12 cellular contexts compared by ENCODE assay signal in genomic region chr17:40070644-40070894, GRCh38. TPM values are rescaled to one million over a fixed set of nuclear protein-coding genes. Genes with fewer than 3 reads are reported as not detected.
DNase-seq lines count a peak whose midpoint lies in the region; ATAC-seq, FAIRE-seq and TF ChIP-seq lines count a peak whose summit lies in the region.
"Had no signal": no experiment of that assay in that cellular context is flagged by ENCODE, and none has a peak within 500 bp of the region (broad histone marks: within the 10 kb centered on the region; RNA-seq: fewer than 3 reads in every experiment).

No MANE protein-coding gene starts in this region.

- no peak overlapping the region for H2BK5ac ChIP-seq in trophoblast cell (ENCODE audit: low read depth, low read length, poor library complexity)

- H3K4me1 ChIP-seq in BLaER1 treated with 17β-estradiol and CSF1 and Interleukin-3, amounts not matched to agents 10 nM and 100 nM: peaks cover 98 to 100% (median 100%) of the 10 kb centered on the region in 10 experiments
- H3K4me1 ChIP-seq in effector memory CD4-positive, alpha-beta T cell (ENCODE audit: control insufficient read depth, insufficient read depth, low read length, poor library complexity, severe bottlenecking): peaks cover 64% of the 10 kb centered on the region
- peaks cover 67 to 80% (median 69%) of the 10 kb centered on the region in 3 donors for H3K4me1 ChIP-seq in pancreas
- peaks cover 5 to 13% of the 10 kb centered on the region in 2 experiments for H3K4me1 ChIP-seq in trophoblast cell (ENCODE audit: control insufficient read depth in 1 of 2, insufficient read depth in 2 of 2, low read length in 2 of 2)

- H4K91ac ChIP-seq in trophoblast cell (ENCODE audit: low read depth, low read length): no peak overlapping the region

- no peak overlapping the region for H3K23ac ChIP-seq in trophoblast cell (ENCODE audit: low read length)

- no peak overlapping the region for H2BK12ac ChIP-seq in trophoblast cell (ENCODE audit: low read length)

- DNase-seq in NCI-H1092 (lab: John Stamatoyannopoulos, UW): peak; percentile 17
- no peak for DNase-seq in effector memory CD4-positive, alpha-beta T cell
- DNase-seq in pancreas: peak in 3 of 6 donors; percentile 35 to 60 (median 53)
- DNase-seq in trophoblast cell: no peak
- DNase-seq in GOT3 (lab: John Stamatoyannopoulos, UW): no peak
- DNase-seq: DMS79; MG63; stimulated activated CD4-positive, alpha-beta T cell treated with anti-CD3 and anti-CD28 coated beads, Interleukin-4, amount 100 ng/mL, for 24 hours had no signal

- no peak for FAIRE-seq in pancreas (lab: Jason Lieb, UNC)

- no peak overlapping the region for H3K4ac ChIP-seq in trophoblast cell (ENCODE audit: low read depth, low read length)

- 0 out of 22 replicates have a peak, but pooled peaks cover 0 to 6% (median 0%) of the 10 kb centered on the region in 11 experiments for H3K36me3 ChIP-seq in BLaER1 treated with 17β-estradiol and CSF1 and Interleukin-3, amounts not matched to agents 10 nM and 100 nM
- peaks cover 10% of the 10 kb centered on the region for H3K36me3 ChIP-seq in effector memory CD4-positive, alpha-beta T cell (ENCODE audit: control insufficient read depth, insufficient read depth, low read length)
- no peaks in the 10 kb centered on the region for H3K36me3 ChIP-seq in pancreas
- peaks cover 0 to 2% of the 10 kb centered on the region in 2 experiments for H3K36me3 ChIP-seq in trophoblast cell (ENCODE audit: control insufficient read depth in 1 of 2, insufficient read depth in 2 of 2, low read length in 2 of 2)

- no peaks in the 10 kb centered on the region for H4K20me1 ChIP-seq in BLaER1 treated with 17β-estradiol and CSF1 and Interleukin-3, amounts not matched to agents 10 nM and 100 nM

- peak overlapping the region; percentile 39 to 85 (median 76); a peak in 21 of 22 replicates for H3K9ac ChIP-seq in BLaER1 treated with 17β-estradiol and CSF1 and Interleukin-3, amounts not matched to agents 10 nM and 100 nM
- no peak overlapping the region for H3K9ac ChIP-seq in trophoblast cell (ENCODE audit: low read length)

- intact Hi-C loops in pancreas (cut with DNase I): no loop called here

- no peaks in the 10 kb centered on the region for H3K9me3 ChIP-seq in BLaER1 treated with 17β-estradiol and CSF1 and Interleukin-3, amounts not matched to agents 10 nM and 100 nM (replicated peaks in 1 of 11)
- H3K9me3 ChIP-seq in effector memory CD4-positive, alpha-beta T cell (ENCODE audit: control insufficient read depth, low read length): no peaks in the 10 kb centered on the region
- no peaks in the 10 kb centered on the region for H3K9me3 ChIP-seq in pancreas
- H3K9me3 ChIP-seq in trophoblast cell (ENCODE audit: insufficient read depth, low read depth, low read length): no peaks in the 10 kb centered on the region
- H3K9me3 ChIP-seq: MG63 had no signal

- peak overlapping the region; percentile 3 to 55 (median 42); a peak in 15 of 20 replicates for H3K4me3 ChIP-seq in BLaER1 treated with 17β-estradiol and CSF1 and Interleukin-3, amounts not matched to agents 10 nM and 100 nM
- H3K4me3 ChIP-seq in effector memory CD4-positive, alpha-beta T cell (ENCODE audit: insufficient read depth, low read depth, low read length, poor library complexity, severe bottlenecking): no peak overlapping the region
- peak overlapping the region in 1 of 4 donors; percentile 4 for H3K4me3 ChIP-seq in pancreas
- H3K4me3 ChIP-seq in trophoblast cell (ENCODE audit: low read depth, low read length): no peak overlapping the region
- H3K4me3 ChIP-seq: MG63 had no signal

- no peak overlapping the region for H2AFZ ChIP-seq in trophoblast cell (ENCODE audit: insufficient read depth, low read length, poor library complexity)

- no peak for ATAC-seq in pancreas
- ATAC-seq in GM21515 (IDR thresholded peaks at IDR 0.05; ENCODE audit: unreplicated experiment): no peak
- ATAC-seq in HG03439 (IDR thresholded peaks at IDR 0.05; ENCODE audit: unreplicated experiment): no peak

- no peak overlapping the region for H4K12ac ChIP-seq in trophoblast cell (ENCODE audit: low read depth, low read length)

- no peak overlapping the region for H3K14ac ChIP-seq in trophoblast cell (ENCODE audit: low read length)

- H3K79me2 ChIP-seq in trophoblast cell (ENCODE audit: control insufficient read depth, insufficient read depth, low read length, poor library complexity): no peaks in the 10 kb centered on the region

- no peaks in the 10 kb centered on the region for H3K79me1 ChIP-seq in trophoblast cell (ENCODE audit: low read length)

- no peak for TF ChIP-seq CTCF in pancreas (IDR thresholded peaks at IDR 0.05)

- H3K4me2 ChIP-seq in BLaER1 treated with 17β-estradiol and CSF1 and Interleukin-3, amounts not matched to agents 10 nM and 100 nM: peak overlapping the region; percentile 93 to 99 (median 97)
- no peak overlapping the region for H3K4me2 ChIP-seq in trophoblast cell (ENCODE audit: low read length)

- no peak overlapping the region for H4K8ac ChIP-seq in trophoblast cell (ENCODE audit: low read depth, low read length)

- 7 to 20% methylated on average over 1 to 3 of the region's 3 CpGs for WGBS in pancreas, 2 donors
- WGBS in trophoblast cell (ENCODE audit: extremely low coverage, insufficient coverage, insufficient read length): no CpG with 5 or more reads among the region's 3 CpGs

- H2AK5ac ChIP-seq in trophoblast cell (ENCODE audit: low read length): no peak overlapping the region

- H3K27me3 ChIP-seq in BLaER1 treated with 17β-estradiol and CSF1 and Interleukin-3, amounts not matched to agents 10 nM and 100 nM: no peaks in the 10 kb centered on the region
- no peaks in the 10 kb centered on the region for H3K27me3 ChIP-seq in effector memory CD4-positive, alpha-beta T cell (replicated peaks; ENCODE audit: control insufficient read depth, insufficient read depth, low read length, poor library complexity, severe bottlenecking)
- H3K27me3 ChIP-seq in pancreas (no peaks in the 10 kb centered on the region), trophoblast cell (ENCODE audit: insufficient read depth, low read length) (no peaks in the 10 kb centered on the region)
- H3K27me3 ChIP-seq: MG63 had no signal

- H2BK120ac ChIP-seq in trophoblast cell (ENCODE audit: insufficient read depth, low read length, poor library complexity): no peak overlapping the region

- H3K18ac ChIP-seq in trophoblast cell (ENCODE audit: low read length): no peak overlapping the region

- H3K27ac ChIP-seq in BLaER1 treated with 17β-estradiol and CSF1 and Interleukin-3, amounts not matched to agents 10 nM and 100 nM: peak overlapping the region; percentile 63 to 93 (median 85); a peak in 20 of 22 replicates
- H3K27ac ChIP-seq in effector memory CD4-positive, alpha-beta T cell (ENCODE audit: insufficient read depth, low read length, poor library complexity, severe bottlenecking): peak overlapping the region; percentile 61
- peak overlapping the region; percentile 71 to 91 (median 82) for H3K27ac ChIP-seq in pancreas
- no peak overlapping the region for H3K27ac ChIP-seq in trophoblast cell (ENCODE audit: low read depth, low read length)

RNA-seq across cellular contexts. Expression of gene THRA, which starts 7.8 kb away (rescaled TPM):
- total RNA-seq in pancreas: 10 to 100 TPM; 13.8 to 28.1 (median 20.6) TPM
- 10 to 100 TPM; 22.4 to 35.7 TPM for polyA plus RNA-seq in pancreas
- polyA plus RNA-seq in trophoblast cell (2013): 4.1 TPM in 2 replicates

RNA-seq across cellular contexts. Expression of gene MED24, which starts 16.4 kb away (rescaled TPM):
- 10 to 100 TPM; 22.1 to 43.7 (median 29.1) TPM for total RNA-seq in pancreas
- polyA plus RNA-seq in pancreas: 10 to 100 TPM; 58.5 to 60.1 TPM
- 44.7 and 45.9 TPM in 2 replicates for polyA plus RNA-seq in trophoblast cell (2013)

RNA-seq across cellular contexts. Expression of gene NR1D1, which starts 29.8 kb away (rescaled TPM):
- total RNA-seq in pancreas: 10 to 100 TPM in 4 of 6 donors, 1 to 10 TPM in 2; 4.8 to 16.6 (median 11.2) TPM
- 10 to 100 TPM; 11.0 to 17.5 TPM for polyA plus RNA-seq in pancreas
- polyA plus RNA-seq in trophoblast cell (2013): 2.0 and 2.2 TPM in 2 replicates

RNA-seq across cellular contexts. Expression of gene MSL1, which starts 51.2 kb away (rescaled TPM):
- 10 to 100 TPM; 21.0 to 44.6 (median 29.2) TPM for total RNA-seq in pancreas
- polyA plus RNA-seq in pancreas: 100 to 1,000 TPM in 1 of 2 donors, 10 to 100 TPM in 1; 71.0 to 105 TPM
- polyA plus RNA-seq in trophoblast cell (2013): 52.5 and 54.4 TPM in 2 replicates

RNA-seq across cellular contexts. Expression of gene CSF3, which starts 55.3 kb away (rescaled TPM):
- total RNA-seq in pancreas: under 1 TPM in 2 of 6 donors, not detected in 4; 0.16 to 0.20 TPM
- polyA plus RNA-seq in pancreas: 1 to 10 TPM in 1 of 2 donors, under 1 TPM in 1; 0.27 to 3.5 TPM
- not detected in 2 replicates for polyA plus RNA-seq in trophoblast cell (2013)
- total RNA-seq: kidney epithelial cell had no signal

Comparison
In these comparisons a context has a peak if more than half of its experiments do, and no peak if none do; other contexts are left out.
1. H3K4me3 ChIP-seq: peak in BLaER1 treated with 17β-estradiol and CSF1 and Interleukin-3, amounts not matched to agents 10 nM and 100 nM (10 of 10); none in effector memory CD4-positive, alpha-beta T cell (single experiment) and trophoblast cell (single experiment).